In the genomic region with DNA sequence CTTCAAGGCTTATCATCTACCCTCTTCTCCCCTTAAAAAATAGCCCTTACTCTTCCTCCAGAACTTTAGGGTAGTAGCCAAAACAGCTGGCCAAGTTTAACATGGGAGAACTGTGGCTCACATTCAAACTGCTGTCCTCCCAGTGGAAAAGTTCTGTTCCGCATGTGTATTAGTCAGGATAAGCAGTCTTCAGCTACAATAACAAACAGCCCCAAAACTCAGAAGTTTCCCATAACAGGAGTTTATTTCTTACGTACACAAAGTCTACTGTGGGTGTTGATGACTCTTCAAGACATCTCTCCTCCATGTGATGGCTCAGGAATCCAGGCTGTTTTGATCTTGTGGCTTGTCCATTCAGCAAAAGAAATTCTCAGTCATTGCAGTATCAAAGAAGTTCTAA, we compare ENCODE assay signal across 1 cellular context.
TF ChIP-seq lines count a peak whose summit lies in the region.

No MANE protein-coding gene starts in this region.

TF ChIP-seq in H1, 55 proteins besides CTCF, POLR2A, EP300 and RAD21:
- TF ChIP-seq SIRT6 (IDR thresholded peaks at IDR 0.05; ENCODE audit: low read length): no peak
- no peak for TF ChIP-seq SP1 (IDR thresholded peaks at IDR 0.05; ENCODE audit: low read depth, low read length)
- TF ChIP-seq NRF1 (IDR thresholded peaks at IDR 0.05; ENCODE audit: low read depth, low read length): no peak
- no peak for TF ChIP-seq RNF2 (IDR thresholded peaks at IDR 0.05; ENCODE audit: borderline replicate concordance, low read depth, low read length, missing control alignments, poor library complexity, severe bottlenecking)
- no peak for TF ChIP-seq SRF (IDR thresholded peaks at IDR 0.05; ENCODE audit: low read depth, low read length)
- no peak for TF ChIP-seq SP2 (IDR thresholded peaks at IDR 0.05; ENCODE audit: low read length)
- TF ChIP-seq KDM5A (IDR thresholded peaks at IDR 0.05; ENCODE audit: low read length): no peak
- TF ChIP-seq SP4 (IDR thresholded peaks at IDR 0.05; ENCODE audit: low read length): no peak
- no peak for TF ChIP-seq SIN3A (conservative IDR thresholded peaks at IDR 0.05 in 1 of 2, IDR thresholded peaks at IDR 0.05 in 1 of 2; ENCODE audit: low read depth in 1 of 2, low read length in 2 of 2)
- TF ChIP-seq, protein P1, sequence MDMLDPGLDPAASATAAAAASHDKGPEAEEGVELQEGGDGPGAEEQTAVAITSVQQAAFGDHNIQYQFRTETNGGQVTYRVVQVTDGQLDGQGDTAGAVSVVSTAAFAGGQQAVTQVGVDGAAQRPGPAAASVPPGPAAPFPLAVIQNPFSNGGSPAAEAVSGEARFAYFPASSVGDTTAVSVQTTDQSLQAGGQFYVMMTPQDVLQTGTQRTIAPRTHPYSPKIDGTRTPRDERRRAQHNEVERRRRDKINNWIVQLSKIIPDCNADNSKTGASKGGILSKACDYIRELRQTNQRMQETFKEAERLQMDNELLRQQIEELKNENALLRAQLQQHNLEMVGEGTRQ (IDR thresholded peaks at IDR 0.05; ENCODE audit: low read length): no peak
- TF ChIP-seq MAFK (IDR thresholded peaks at IDR 0.05; ENCODE audit: low read depth, low read length): no peak
